13 cellular contexts compared by ENCODE assay signal in the genomic region with DNA sequence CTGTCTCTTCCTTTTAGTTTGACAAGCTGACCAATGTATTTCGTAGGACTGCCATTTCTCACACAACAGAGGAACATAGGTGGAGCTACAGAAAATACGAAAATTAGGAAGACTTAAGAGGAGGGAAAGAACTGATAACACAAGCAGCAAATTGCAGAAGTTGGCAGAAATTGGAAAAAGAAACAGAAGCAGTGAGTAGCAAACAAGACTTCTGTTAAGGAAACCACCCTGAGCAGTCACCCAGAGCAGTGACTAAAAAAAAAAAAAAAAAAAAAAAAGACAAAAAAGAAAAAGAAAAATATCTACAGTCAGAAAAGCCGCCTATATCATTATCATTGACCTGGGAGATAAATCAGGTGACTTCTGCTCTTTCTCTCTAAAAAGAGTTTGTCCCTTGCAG. TPM values are rescaled to one million over a fixed set of nuclear protein-coding genes. Genes with fewer than 3 reads are reported as not detected.
DNase-seq lines count a peak whose midpoint lies in the region; ATAC-seq lines count a peak whose summit lies in the region.
"Had no signal": no experiment of that assay in that cellular context is flagged by ENCODE, and none has a peak within 500 bp of the region (broad histone marks: within the 10 kb centered on the region; RNA-seq: fewer than 3 reads in every experiment).

No MANE protein-coding gene starts in this region.

- H3K4me1 Mint-ChIP-seq in CD8-positive, alpha-beta memory T cell: peaks cover 84 to 99% (median 96%) of the 10 kb centered on the region in 3 donors
- peaks cover 89% of the 10 kb centered on the region for H3K4me1 Mint-ChIP-seq in activated naive CD8-positive, alpha-beta T cell (ENCODE audit: low read depth)

- H3K4me3 ChIP-seq in CD8-positive, alpha-beta memory T cell (ENCODE audit: low read length): peak overlapping the region; percentile 17
- H3K4me3 ChIP-seq: K562, PC-9, uterus had no signal

- H3K4me3 Mint-ChIP-seq in CD8-positive, alpha-beta memory T cell: peak overlapping the region in 6 of 7 donors; percentile 13 to 68 (median 51)
- H3K4me3 Mint-ChIP-seq in activated naive CD8-positive, alpha-beta T cell: peak overlapping the region; percentile 75

- peaks cover 50% of the 10 kb centered on the region for H3K36me3 ChIP-seq in CD8-positive, alpha-beta memory T cell (ENCODE audit: insufficient read depth, low read length)
- H3K36me3 ChIP-seq: uterus had no signal

- H3K9me3 ChIP-seq in CD8-positive, alpha-beta memory T cell (ENCODE audit: low read length): no peaks in the 10 kb centered on the region
- H3K9me3 ChIP-seq: uterus had no signal

- H3K4me1 ChIP-seq in CD8-positive, alpha-beta memory T cell (ENCODE audit: insufficient read depth, low read length): peaks cover 93% of the 10 kb centered on the region
- H3K4me1 ChIP-seq: uterus had no signal

- peak; percentile 38 for ATAC-seq in GM19043 (IDR thresholded peaks at IDR 0.05; ENCODE audit: low read depth, unreplicated experiment)
- peak; percentile 57 for ATAC-seq in HG03354 (IDR thresholded peaks at IDR 0.05; ENCODE audit: poor library complexity, severe bottlenecking, unreplicated experiment)
- ATAC-seq: K562 had no signal

- DNase-seq in CD8-positive, alpha-beta memory T cell: no peak
- DNase-seq in NCI-H2227 treated with DMSO at 0.1 percent for 48 hours (lab: John Stamatoyannopoulos, UW): no peak
- no peak for DNase-seq in cardiac septum (ENCODE audit: low spot score)
- DNase-seq in dedifferentiated amniotic fluid mesenchymal stem cell (ENCODE audit: extremely low spot score): no peak
- DNase-seq in stimulated activated CD8-positive, alpha-beta memory T cell treated with anti-CD3 and anti-CD28 coated beads, Interleukin-4, amount 100 ng/mL, for 48 hours: no peak
- DNase-seq: cortex of kidney, DND-41, PC-9, uterus had no signal

- H3K27ac Mint-ChIP-seq in CD8-positive, alpha-beta memory T cell: peak overlapping the region; percentile 73 to 99 (median 82)
- peak overlapping the region; percentile 91 for H3K27ac Mint-ChIP-seq in activated naive CD8-positive, alpha-beta T cell

- H3K9me3 Mint-ChIP-seq in CD8-positive, alpha-beta memory T cell: no peaks in the 10 kb centered on the region
- no peaks in the 10 kb centered on the region for H3K9me3 Mint-ChIP-seq in activated naive CD8-positive, alpha-beta T cell (ENCODE audit: low read depth)

- H3K27me3 Mint-ChIP-seq in CD8-positive, alpha-beta memory T cell: no peaks in the 10 kb centered on the region
- no peaks in the 10 kb centered on the region for H3K27me3 Mint-ChIP-seq in activated naive CD8-positive, alpha-beta T cell

- CTCF ChIA-PET in CD8-positive, alpha-beta memory T cell (lab: Charles Lee): interaction anchor here (0.7 to 1.7 kb wide), 4 partner anchors 8 to 61 kb away, joined by 3 to 9 read pairs (median 3); no protein-coding TSS in a partner anchor

- POLR2A ChIA-PET in CD8-positive, alpha-beta memory T cell (lab: Charles Lee): interaction anchor here (1.1 kb wide), 1 partner anchor 27 kb away, joined by 3 read pairs; no protein-coding TSS in a partner anchor

- H3K27me3 ChIP-seq in CD8-positive, alpha-beta memory T cell (ENCODE audit: insufficient read depth, low read length, poor library complexity, severe bottlenecking): no peaks in the 10 kb centered on the region
- H3K27me3 ChIP-seq: uterus had no signal

- intact Hi-C loops in cardiac septum (cut with DNase I): no loop called here

- peaks cover 23 to 84% (median 35%) of the 10 kb centered on the region in 3 donors for H3K36me3 Mint-ChIP-seq in CD8-positive, alpha-beta memory T cell
- peaks cover 46% of the 10 kb centered on the region for H3K36me3 Mint-ChIP-seq in activated naive CD8-positive, alpha-beta T cell

- no peak overlapping the region for H3K27ac ChIP-seq in CD8-positive, alpha-beta memory T cell (ENCODE audit: low read depth, low read length)
- H3K27ac ChIP-seq: PC-9, uterus had no signal

RNA-seq across cellular contexts. Expression of a gene that starts 21.5 kb away (rescaled TPM):
- 100 to 1,000 TPM; 121 to 130 TPM for total RNA-seq in CD8-positive, alpha-beta memory T cell
- polyA plus RNA-seq in CD8-positive, alpha-beta memory T cell: 54.6 TPM
- 4.0 TPM for total RNA-seq in cardiac septum

Comparison
In these comparisons a context has a peak if more than half of its experiments do, and no peak if none do; other contexts are left out.
1. RNA of a gene that starts 21.5 kb away (total RNA-seq): 121 to 130 TPM in CD8-positive, alpha-beta memory T cell; 4.0 TPM in cardiac septum (single experiment); every median in the first group is over 10 times any median in the second.